8 cellular contexts compared by ENCODE assay signal in genomic region chr15:80778964-80779657, GRCh38. TPM values are rescaled to one million over a fixed set of nuclear protein-coding genes. Genes with fewer than 3 reads are reported as not detected.
DNase-seq lines count a peak whose midpoint lies in the region; ATAC-seq and TF ChIP-seq lines count a peak whose summit lies in the region.

CEMIP (plus strand) TSS chr15:80779370; CDS start chr15:80873880, 94,510 bp downstream.

- TF ChIP-seq CTCF in C4-2B (conservative IDR thresholded peaks at IDR 0.05) = peak; percentile 98
- TF ChIP-seq CTCF in tibial nerve (IDR thresholded peaks at IDR 0.05) = peak; percentile 42 to 89 (median 59)

- peak within 1 kb of the TSS; percentile 31 for H3K4me3 ChIP-seq in HAP-1
- H3K4me3 ChIP-seq in neuron (ENCODE audit: low read length) = peak within 1 kb of the TSS; percentile 48
- peak within 1 kb of the TSS; percentile 29 to 53 (median 43) for H3K4me3 ChIP-seq in tibial nerve

- peaks cover 39% of the 10 kb centered on the region for H3K27me3 ChIP-seq in HAP-1 (ENCODE audit: low read depth)
- H3K27me3 ChIP-seq in neuron (ENCODE audit: insufficient read depth, low read length) = peaks cover 37% of the 10 kb centered on the region
- H3K27me3 ChIP-seq in tibial nerve = peaks cover 0 to 51% of the 10 kb centered on the region in 2 donors

- H3K27ac Mint-ChIP-seq in activated naive CD4-positive, alpha-beta T cell treated with anti-CD3 and anti-CD28 coated beads, Interleukin-2, amount 10 ng/mL, durations not matched to agents 7 days and 5 days = no peak within 1 kb of the TSS

- in situ Hi-C loops in HAP-1 (cut with MboI; ENCODE audit: low sequenced_read_pairs) = loop anchor here (5.0 kb wide), 2 partner anchors 212 to 322 kb away; no protein-coding TSS in a partner anchor

- H3K36me3 ChIP-seq in HAP-1 (replicated peaks) (no peaks in the 10 kb centered on the region), neuron (ENCODE audit: insufficient read depth, low read length) (no peaks in the 10 kb centered on the region), tibial nerve (no peaks in the 10 kb centered on the region)

- H3K27ac ChIP-seq in C4-2B = no peak within 1 kb of the TSS
- no peak within 1 kb of the TSS for H3K27ac ChIP-seq in tibial nerve

- no peaks in the 10 kb centered on the region for H3K36me3 Mint-ChIP-seq in activated naive CD4-positive, alpha-beta T cell treated with anti-CD3 and anti-CD28 coated beads, Interleukin-2, amount 10 ng/mL, durations not matched to agents 7 days and 5 days

- H3K4me3 Mint-ChIP-seq in activated naive CD4-positive, alpha-beta T cell treated with anti-CD3 and anti-CD28 coated beads, Interleukin-2, amount 10 ng/mL, durations not matched to agents 7 days and 5 days = peak within 1 kb of the TSS; percentile 62

- 1 to 2% methylated on average over 21 to 40 of the region's 75 CpGs for WGBS in tibial nerve, 2 donors

- H3K4me1 Mint-ChIP-seq in activated naive CD4-positive, alpha-beta T cell treated with anti-CD3 and anti-CD28 coated beads, Interleukin-2, amount 10 ng/mL, durations not matched to agents 7 days and 5 days = peaks cover 27% of the 10 kb centered on the region

- peaks cover 66% of the 10 kb centered on the region for H3K27me3 Mint-ChIP-seq in activated naive CD4-positive, alpha-beta T cell treated with anti-CD3 and anti-CD28 coated beads, Interleukin-2, amount 10 ng/mL, durations not matched to agents 7 days and 5 days

- H3K9me3 Mint-ChIP-seq in activated naive CD4-positive, alpha-beta T cell treated with anti-CD3 and anti-CD28 coated beads, Interleukin-2, amount 10 ng/mL, durations not matched to agents 7 days and 5 days = no peaks in the 10 kb centered on the region

- H3K9me3 ChIP-seq in HAP-1 (no peaks in the 10 kb centered on the region), neuron (ENCODE audit: low read length) (no peaks in the 10 kb centered on the region), tibial nerve (no peaks in the 10 kb centered on the region)

- peak within 1 kb of the TSS; percentile 84 for H2AFZ ChIP-seq in neuron (ENCODE audit: low read depth, low read length)

- DNase-seq in HAP-1 (ENCODE audit: low spot score in 2 of 2) (peak; percentile 84 to 94), NCI-H82 (lab: John Stamatoyannopoulos, UW) (peak; percentile 78), germinal center (ENCODE audit: low spot score) (peak; percentile 57), tibial nerve (ENCODE audit: low spot score in 2 of 2) (peak; percentile 30 to 59)
- DNase-seq in activated naive CD4-positive, alpha-beta T cell treated with anti-CD3 and anti-CD28 coated beads, Interleukin-2, amount 10 ng/mL, durations not matched to agents 7 days and 5 days = peak; percentile 68

- CTCF ChIA-PET in activated naive CD4-positive, alpha-beta T cell treated with anti-CD3 and anti-CD28 coated beads, Interleukin-2, amount 10 ng/mL, durations not matched to agents 7 days and 5 days (lab: Charles Lee) = interaction anchor here (0.8 to 7.5 kb wide), 11 partner anchors 17 to 487 kb away, joined by 3 to 91 read pairs (median 5); no protein-coding TSS in a partner anchor

- no peak for ATAC-seq in GM21423 (IDR thresholded peaks at IDR 0.05; ENCODE audit: unreplicated experiment)

- TF ChIP-seq EP300 in tibial nerve (IDR thresholded peaks at IDR 0.05) = no peak

- peaks cover 8% of the 10 kb centered on the region for H3K4me1 ChIP-seq in HAP-1
- peaks cover 32% of the 10 kb centered on the region for H3K4me1 ChIP-seq in neuron (ENCODE audit: insufficient read depth, low read length)
- peaks cover 0 to 35% (median 23%) of the 10 kb centered on the region in 4 donors for H3K4me1 ChIP-seq in tibial nerve

- TF ChIP-seq POLR2A in tibial nerve (IDR thresholded peaks at IDR 0.05) = no peak

RNA-seq across cellular contexts. Expression of gene CEMIP, which starts in this region (rescaled TPM):
- 1 to 10 TPM in 2 of 4 donors, under 1 TPM in 1, not detected in 1; 0.21 to 1.4 (median 1.2) TPM for total RNA-seq in tibial nerve
